In genomic region chr1:181056560-181056959, GRCh38 we compare ENCODE assay signal across 22 cellular contexts.
"Had no signal": no experiment of that assay in that cellular context is flagged by ENCODE, and none has a peak within 500 bp of the region (broad histone marks: within the 10 kb centered on the region; RNA-seq: fewer than 3 reads in every experiment).

No MANE protein-coding gene starts in this region.

- H3K27ac Mint-ChIP-seq: activated CD4-positive, alpha-beta T cell treated with anti-CD3 and anti-CD28 coated beads for 36 hours; activated CD8-positive, alpha-beta T cell treated with anti-CD3 and anti-CD28 coated beads, Interleukin-2, amount 10 ng/mL, durations not matched to agents 7 days and 5 days; activated naive CD8-positive, alpha-beta T cell treated with anti-CD3 and anti-CD28 coated beads, Interleukin-2, amount 10 ng/mL, durations not matched to agents 7 days and 5 days; T-cell had no signal

- H3K4me1 Mint-ChIP-seq: activated naive CD8-positive, alpha-beta T cell treated with anti-CD3 and anti-CD28 coated beads, Interleukin-2, amount 10 ng/mL, durations not matched to agents 7 days and 5 days had no signal

- ATAC-seq: activated CD4-positive, alpha-beta T cell treated with anti-CD3 and anti-CD28 coated beads for 36 hours; activated CD8-positive, alpha-beta T cell treated with anti-CD3 and anti-CD28 coated beads, Interleukin-2, amount 10 ng/mL, durations not matched to agents 7 days and 5 days; PC-3; T-cell had no signal

- H3K4me3 Mint-ChIP-seq: activated CD4-positive, alpha-beta T cell treated with anti-CD3 and anti-CD28 coated beads for 36 hours; activated CD8-positive, alpha-beta T cell treated with anti-CD3 and anti-CD28 coated beads, Interleukin-2, amount 10 ng/mL, durations not matched to agents 7 days and 5 days; activated naive CD8-positive, alpha-beta T cell treated with anti-CD3 and anti-CD28 coated beads, Interleukin-2, amount 10 ng/mL, durations not matched to agents 7 days and 5 days; T-cell had no signal

- H3K4me3 ChIP-seq: adrenal gland, SK-N-MC had no signal

- H3K27ac ChIP-seq: adrenal gland, SK-N-MC, VCaP had no signal

- H3K27me3 Mint-ChIP-seq: activated CD4-positive, alpha-beta T cell treated with anti-CD3 and anti-CD28 coated beads for 36 hours; activated naive CD8-positive, alpha-beta T cell treated with anti-CD3 and anti-CD28 coated beads, Interleukin-2, amount 10 ng/mL, durations not matched to agents 7 days and 5 days; T-cell had no signal

- H3K9me3 ChIP-seq: adrenal gland had no signal

- H3K27me3 ChIP-seq: adrenal gland had no signal

- DNase-seq: activated CD4-positive, alpha-beta T cell treated with anti-CD3 and anti-CD28 coated beads for 36 hours; activated CD4-positive, CD25-positive, alpha-beta regulatory T cell; activated CD8-positive, alpha-beta memory T cell treated with anti-CD3 and anti-CD28 coated beads, Interleukin-2, amount 50 U/mL, for 48 hours; activated CD8-positive, alpha-beta T cell treated with anti-CD3 and anti-CD28 coated beads, Interleukin-2, amount 10 ng/mL, durations not matched to agents 7 days and 5 days; activated naive CD4-positive, alpha-beta T cell treated with anti-CD3 and anti-CD28 coated beads, Interleukin-2, amount 50 U/mL, for 16 hours; activated naive CD8-positive, alpha-beta T cell treated with anti-CD3 and anti-CD28 coated beads, Interleukin-2, amount 10 ng/mL, durations not matched to agents 7 days and 5 days; activated T-cell treated with anti-CD3 and anti-CD28 coated beads, Interleukin-2, amount 50 U/mL, for 1 hour; adrenal gland; anterior cingulate cortex; Karpas-422; MM.1S; NCI-H1105; NCI-H1436; NCI-H187; NCI-H2081 treated with DMSO at 0.1 percent for 48 hours; NCI-H446 treated with DMSO at 0.1 percent for 48 hours; NCI-H524 treated with DMSO at 0.1 percent for 48 hours; PC-3; T-cell had no signal

- H3K36me3 ChIP-seq: adrenal gland had no signal

- FAIRE-seq: RCC 7860 had no signal
